ENCODE assay signal across 38 cellular contexts in genomic region chr4:119261986-119262385, GRCh38. TPM values are rescaled to one million over a fixed set of nuclear protein-coding genes. Genes with fewer than 3 reads are reported as not detected.
"Had no signal": no experiment of that assay in that cellular context is flagged by ENCODE, and none has a peak within 500 bp of the region (broad histone marks: within the 10 kb centered on the region; RNA-seq: fewer than 3 reads in every experiment).

No MANE protein-coding gene starts in this region.

- H3K27ac Mint-ChIP-seq: activated B cell treated with CpG ODN at 0.5 μM for 24 hours; activated CD4-positive, alpha-beta memory T cell treated with anti-CD3 and anti-CD28 coated beads for 36 hours; activated CD8-positive, alpha-beta memory T cell treated with anti-CD3 and anti-CD28 coated beads, Interleukin-2, amount 10 ng/mL, durations not matched to agents 7 days and 5 days; activated CD8-positive, alpha-beta T cell treated with anti-CD3 and anti-CD28 coated beads, Interleukin-2, amount 10 ng/mL, durations not matched to agents 7 days and 5 days; activated naive CD4-positive, alpha-beta T cell treated with anti-CD3 and anti-CD28 coated beads for 36 hours; activated naive CD4-positive, alpha-beta T cell treated with anti-CD3 and anti-CD28 coated beads, Interleukin-2, amount 50 U/mL, for 24 hours; activated naive CD8-positive, alpha-beta T cell treated with anti-CD3 and anti-CD28 coated beads for 36 hours; activated naive CD8-positive, alpha-beta T cell treated with anti-CD3 and anti-CD28 coated beads, Interleukin-2, amount 50 U/mL, for 24 hours; activated T-helper 1 cell treated with anti-CD3 and anti-CD28 coated beads, Interleukin-12 subunit alpha, Interleukin-12 subunit beta, Interleukin-2, Interleukin-4 antibody, amounts not matched to agents 30 ng/mL and 10 ng/mL and 1 ng/mL, durations not matched to agents 14 hours and 24 hours and 36 hours; activated T-helper 2 cell treated with anti-CD3 and anti-CD28 coated beads, Interferon-gamma antibody, Interleukin-2, Interleukin-4, amounts not matched to agents 10 μg/mL and 5 μg/mL and 100 μg/mL, durations not matched to agents 14 hours and 24 hours and 36 hours; T-helper 17 cell; T-helper 2 cell treated with Interferon-gamma antibody and Interleukin-4, amounts not matched to agents 5 μg/mL and 100 μg/mL, for 36 hours had no signal

- H3K27ac ChIP-seq: adrenal gland, body of pancreas, cardiac muscle cell, colonic mucosa, esophagus muscularis mucosa, foreskin keratinocyte, heart left ventricle, WERI-Rb-1 had no signal

- H3K4me3 Mint-ChIP-seq: activated B cell treated with CpG ODN at 0.5 μM for 24 hours; activated CD4-positive, alpha-beta memory T cell treated with anti-CD3 and anti-CD28 coated beads for 36 hours; activated CD8-positive, alpha-beta memory T cell treated with anti-CD3 and anti-CD28 coated beads, Interleukin-2, amount 10 ng/mL, durations not matched to agents 7 days and 5 days; activated CD8-positive, alpha-beta T cell treated with anti-CD3 and anti-CD28 coated beads, Interleukin-2, amount 10 ng/mL, durations not matched to agents 7 days and 5 days; activated naive CD4-positive, alpha-beta T cell treated with anti-CD3 and anti-CD28 coated beads for 36 hours; activated naive CD4-positive, alpha-beta T cell treated with anti-CD3 and anti-CD28 coated beads, Interleukin-2, amount 50 U/mL, for 24 hours; activated naive CD8-positive, alpha-beta T cell treated with anti-CD3 and anti-CD28 coated beads for 36 hours; activated naive CD8-positive, alpha-beta T cell treated with anti-CD3 and anti-CD28 coated beads, Interleukin-2, amount 50 U/mL, for 24 hours; activated T-helper 1 cell treated with anti-CD3 and anti-CD28 coated beads, Interleukin-12 subunit alpha, Interleukin-12 subunit beta, Interleukin-2, Interleukin-4 antibody, amounts not matched to agents 30 ng/mL and 10 ng/mL and 1 ng/mL, durations not matched to agents 14 hours and 24 hours and 36 hours; T-helper 17 cell; T-helper 2 cell treated with Interferon-gamma antibody and Interleukin-4, amounts not matched to agents 5 μg/mL and 100 μg/mL, for 36 hours had no signal

- H3K27me3 Mint-ChIP-seq: activated B cell treated with CpG ODN at 0.5 μM for 24 hours; activated CD4-positive, alpha-beta memory T cell treated with anti-CD3 and anti-CD28 coated beads for 36 hours; activated CD8-positive, alpha-beta memory T cell treated with anti-CD3 and anti-CD28 coated beads, Interleukin-2, amount 10 ng/mL, durations not matched to agents 7 days and 5 days; activated naive CD4-positive, alpha-beta T cell treated with anti-CD3 and anti-CD28 coated beads, Interleukin-2, amount 50 U/mL, for 24 hours; activated naive CD8-positive, alpha-beta T cell treated with anti-CD3 and anti-CD28 coated beads for 36 hours; activated naive CD8-positive, alpha-beta T cell treated with anti-CD3 and anti-CD28 coated beads, Interleukin-2, amount 50 U/mL, for 24 hours; T-helper 17 cell had no signal

- H3K9me3 ChIP-seq: adrenal gland, body of pancreas, colonic mucosa, esophagus muscularis mucosa, gastrocnemius medialis, heart left ventricle had no signal

- H3K4me1 ChIP-seq: adrenal gland, body of pancreas, colonic mucosa, esophagus muscularis mucosa, foreskin keratinocyte, gastrocnemius medialis, heart left ventricle had no signal

- H3K4me1 Mint-ChIP-seq: activated B cell treated with CpG ODN at 0.5 μM for 24 hours; activated CD8-positive, alpha-beta memory T cell treated with anti-CD3 and anti-CD28 coated beads, Interleukin-2, amount 10 ng/mL, durations not matched to agents 7 days and 5 days; T-helper 17 cell had no signal

- ATAC-seq: activated CD4-positive, CD25-positive, alpha-beta regulatory T cell treated with anti-CD3 and anti-CD28 coated beads, Interleukin-2, amount 50 U/mL, for 24 hours; activated CD8-positive, alpha-beta memory T cell treated with anti-CD3 and anti-CD28 coated beads, Interleukin-2, amount 10 ng/mL, durations not matched to agents 7 days and 5 days; activated CD8-positive, alpha-beta T cell treated with anti-CD3 and anti-CD28 coated beads, Interleukin-2, amount 10 ng/mL, durations not matched to agents 7 days and 5 days; activated naive CD8-positive, alpha-beta T cell treated with anti-CD3 and anti-CD28 coated beads, Interleukin-2, amount 50 U/mL, for 24 hours; body of pancreas; foreskin keratinocyte; gastrocnemius medialis; heart left ventricle; T-helper 17 cell had no signal

- DNase-seq: activated B cell treated with CpG ODN at 0.5 μM for 24 hours; activated CD4-positive, alpha-beta memory T cell treated with anti-CD3 and anti-CD28 coated beads for 36 hours; activated CD4-positive, alpha-beta T cell treated with anti-CD3 and anti-CD28 coated beads for 48 hours; activated CD8-positive, alpha-beta memory T cell treated with anti-CD3 and anti-CD28 coated beads, Interleukin-2, amount 10 ng/mL, durations not matched to agents 7 days and 5 days; activated CD8-positive, alpha-beta memory T cell treated with anti-CD3 and anti-CD28 coated beads, Interleukin-2, amount 50 U/mL, for 4 hours; activated CD8-positive, alpha-beta T cell treated with anti-CD3 and anti-CD28 coated beads, Interleukin-2, amount 10 ng/mL, durations not matched to agents 7 days and 5 days; activated effector memory CD4-positive, alpha-beta T cell treated with anti-CD3 and anti-CD28 coated beads, Interleukin-2, amount 50 U/mL, for 16 hours; activated naive CD4-positive, alpha-beta T cell treated with anti-CD3 and anti-CD28 coated beads for 36 hours; activated naive CD8-positive, alpha-beta T cell treated with anti-CD3 and anti-CD28 coated beads for 36 hours; activated naive CD8-positive, alpha-beta T cell treated with anti-CD3 and anti-CD28 coated beads, Interleukin-2, amount 50 U/mL, for 24 hours; activated T-cell treated with anti-CD3 and anti-CD28 coated beads, Interleukin-2, amount 50 U/mL, for 1 hour; activated T-cell treated with anti-CD3 and anti-CD28 coated beads, Interleukin-2, amount 50 U/mL, for 48 hours; adrenal gland; amygdala; aorta; body of pancreas; central memory CD4-positive, alpha-beta T cell; cerebellar nuclear complex; colonic mucosa; effector CD8-positive, alpha-beta T cell; foreskin keratinocyte; gastrocnemius medialis; glutamatergic neuron; heart left ventricle; T-helper 1 cell; T-helper 17 cell; T1000; WERI-Rb-1 had no signal

- H3K27me3 ChIP-seq: adrenal gland, body of pancreas, cardiac muscle cell, colonic mucosa, esophagus muscularis mucosa, foreskin keratinocyte, gastrocnemius medialis, heart left ventricle had no signal

- H3K9me3 Mint-ChIP-seq: activated naive CD4-positive, alpha-beta T cell treated with anti-CD3 and anti-CD28 coated beads, Interleukin-2, amount 50 U/mL, for 24 hours had no signal

- H3K4me3 ChIP-seq: adrenal gland, body of pancreas, cardiac muscle cell, colonic mucosa, esophagus muscularis mucosa, gastrocnemius medialis, heart left ventricle had no signal

RNA-seq across cellular contexts. Expression of gene FABP2, which starts 60.0 kb away (rescaled TPM):
- total RNA-seq: activated B cell treated with CpG ODN at 0.5 μM for 24 hours; activated CD4-positive, alpha-beta memory T cell treated with anti-CD3 and anti-CD28 coated beads for 36 hours; activated CD8-positive, alpha-beta memory T cell treated with anti-CD3 and anti-CD28 coated beads for 36 hours; activated CD8-positive, alpha-beta memory T cell treated with anti-CD3 and anti-CD28 coated beads, Interleukin-2, amount 10 ng/mL, durations not matched to agents 7 days and 5 days; activated CD8-positive, alpha-beta T cell treated with anti-CD3 and anti-CD28 coated beads, Interleukin-2, amount 10 ng/mL, durations not matched to agents 7 days and 5 days; activated naive CD4-positive, alpha-beta T cell treated with anti-CD3 and anti-CD28 coated beads for 36 hours; activated naive CD8-positive, alpha-beta T cell treated with anti-CD3 and anti-CD28 coated beads for 36 hours; activated T-helper 1 cell treated with anti-CD3 and anti-CD28 coated beads, Interleukin-12 subunit alpha, Interleukin-12 subunit beta, Interleukin-2, Interleukin-4 antibody, amounts not matched to agents 30 ng/mL and 10 ng/mL and 1 ng/mL, durations not matched to agents 14 hours and 24 hours and 36 hours; activated T-helper 2 cell treated with anti-CD3 and anti-CD28 coated beads, Interferon-gamma antibody, Interleukin-2, Interleukin-4, amounts not matched to agents 10 μg/mL and 5 μg/mL and 100 μg/mL, durations not matched to agents 14 hours and 24 hours and 36 hours; aorta; body of pancreas; dermis microvascular lymphatic vessel endothelial cell; epithelial cell of proximal tubule; esophagus muscularis mucosa; foreskin keratinocyte; T-helper 17 cell had no signal
- polyA plus RNA-seq: foreskin keratinocyte had no signal
